Comparison of ENCODE assay signal across 7 cellular contexts in genomic region chr7:147598687-147599086, GRCh38.
DNase-seq lines count a peak whose midpoint lies in the region; FAIRE-seq and TF ChIP-seq lines count a peak whose summit lies in the region.
"Not testable (repeated sequence)": the region's sequence is repeated elsewhere in the genome, so short reads cannot be mapped to it uniquely, and the experiment has no call there.

No MANE protein-coding gene starts in this region.

- not testable (repeated sequence) for H3K9me3 ChIP-seq in MM.1S (replicated peaks; ENCODE audit: insufficient read depth, low read length); OCI-LY3 (ENCODE audit: insufficient read depth, low read length); SK-N-SH; H1 (ENCODE audit: insufficient read depth in 2 of 2, low read depth in 1 of 2, low read length in 1 of 2); neural cell (ENCODE audit: low read length)

- H3K14ac ChIP-seq in H1 (ENCODE audit: insufficient read length) = not testable (repeated sequence)

- TF ChIP-seq CTCF in C4-2B (conservative IDR thresholded peaks at IDR 0.05) (peak; percentile 31), MM.1S (IDR thresholded peaks at IDR 0.05; ENCODE audit: low read length) (0 out of 2 replicates have a peak, but pooled peaks have one; percentile 4), OCI-LY3 (IDR thresholded peaks at IDR 0.05; ENCODE audit: low read depth, low read length) (peak; percentile 4; the same call in 1 of the 2 replicates), SK-N-SH (IDR thresholded peaks at IDR 0.05) (peak; percentile 42), H1 (IDR thresholded peaks at IDR 0.05; ENCODE audit: control extremely low read depth in 1 of 3, insufficient read depth in 1 of 3, low read depth in 1 of 3, low read length in 3 of 3) (peak; percentile 9 to 28 (median 12); a peak in 2 of 4 replicates), neural cell (IDR thresholded peaks at IDR 0.05; ENCODE audit: poor library complexity, severe bottlenecking) (peak; percentile 15), type B pancreatic cell (conservative IDR thresholded peaks at IDR 0.05) (peak; percentile 41)

- H2AFZ ChIP-seq in MM.1S (ENCODE audit: low read length); OCI-LY3 (ENCODE audit: low read depth, low read length); SK-N-SH (ENCODE audit: low read depth); H1 (ENCODE audit: low read length); neural cell (ENCODE audit: low read depth, low read length): not testable (repeated sequence)

- H4K91ac ChIP-seq in H1 (replicated peaks; ENCODE audit: insufficient read length, low read length) = not testable (repeated sequence)

- not testable (repeated sequence) for H4K8ac ChIP-seq in H1 (ENCODE audit: extremely low read depth, insufficient read depth, low read length)

- H3K18ac ChIP-seq in H1 (ENCODE audit: extremely low read depth, low read length) = not testable (repeated sequence)

- H3K27me3 Mint-ChIP-seq in type B pancreatic cell = not testable (repeated sequence)

- H4K5ac ChIP-seq in H1 (ENCODE audit: insufficient read length, low read depth, low read length) = not testable (repeated sequence)

- not testable (repeated sequence) for H3K36me3 ChIP-seq in MM.1S (replicated peaks; ENCODE audit: insufficient read depth, low read length); OCI-LY3 (replicated peaks; ENCODE audit: low read depth, low read length); SK-N-SH (replicated peaks in 1 of 2; ENCODE audit: control insufficient read depth in 1 of 2, insufficient read depth in 2 of 2, low read length in 1 of 2); H1 (ENCODE audit: control insufficient read depth in 2 of 4, insufficient read depth in 4 of 4, low read length in 3 of 4); neural cell (ENCODE audit: insufficient read depth, low read length)

- CTCF ChIA-PET in SK-N-SH (lab: Yijun Ruan, JAX) (interaction anchor here (1.3 to 2.0 kb wide), 3 partner anchors 11 to 44 kb away, joined by 3 to 6 read pairs (median 6); no protein-coding TSS in a partner anchor), H1 (lab: Charles Lee; ENCODE audit: partially characterized antibody) (interaction anchor here (0.7 to 1.7 kb wide), 7 partner anchors 11 to 167 kb away, joined by 3 to 9 read pairs (median 3); no protein-coding TSS in a partner anchor)

- H3K23me2 ChIP-seq in H1 (ENCODE audit: low read depth, low read length) = not testable (repeated sequence)

- H3K79me1 ChIP-seq in H1 (ENCODE audit: low read depth, low read length) = not testable (repeated sequence)

- TF ChIP-seq EP300 in SK-N-SH (IDR thresholded peaks at IDR 0.05; ENCODE audit: borderline replicate concordance in 1 of 2, low read depth in 1 of 2, low read length in 1 of 2); H1 (IDR thresholded peaks at IDR 0.05; ENCODE audit: borderline replicate concordance in 1 of 2, low read depth in 2 of 2, low read length in 2 of 2); neural cell (conservative IDR thresholded peaks at IDR 0.05; ENCODE audit: poor library complexity, severe bottlenecking): not testable (repeated sequence)

- not testable (repeated sequence) for FAIRE-seq in H1 (lab: Jason Lieb, UNC)

- not testable (repeated sequence) for H3K4ac ChIP-seq in H1 (replicated peaks; ENCODE audit: insufficient read length, low read depth, low read length)

- not testable (repeated sequence) for H2BK15ac ChIP-seq in H1 (ENCODE audit: low read length)

- TF ChIP-seq RAD21 in SK-N-SH (IDR thresholded peaks at IDR 0.05; ENCODE audit: low read length); neural cell (conservative IDR thresholded peaks at IDR 0.05): not testable (repeated sequence)
- TF ChIP-seq RAD21 in H1 (IDR thresholded peaks at IDR 0.05 in 1 of 2, conservative IDR thresholded peaks at IDR 0.05 in 1 of 2; ENCODE audit: low read depth in 2 of 2, low read length in 2 of 2) = peak; percentile 22 to 44; a peak in 3 of 4 replicates

- H3K36me3 Mint-ChIP-seq in type B pancreatic cell = not testable (repeated sequence)

- not testable (repeated sequence) for H2BK12ac ChIP-seq in H1 (ENCODE audit: low read depth, low read length)

- H3F3A ChIP-seq in MM.1S (ENCODE audit: insufficient read depth, low read length); SK-N-SH (replicated peaks; ENCODE audit: insufficient read depth); neural cell (ENCODE audit: insufficient read depth, low read length, poor library complexity, severe bottlenecking): not testable (repeated sequence)

- H3K23ac ChIP-seq in H1 (ENCODE audit: insufficient read length) = not testable (repeated sequence)

- not testable (repeated sequence) for H3K4me2 ChIP-seq in MM.1S (ENCODE audit: low read depth, low read length); OCI-LY3 (ENCODE audit: low read length); SK-N-SH; H1 (ENCODE audit: insufficient read depth in 1 of 2, low read depth in 2 of 2, low read length in 2 of 2); neural cell (ENCODE audit: low read length)

- not testable (repeated sequence) for H2BK20ac ChIP-seq in H1 (ENCODE audit: low read length)

- not testable (repeated sequence) for H3K79me2 ChIP-seq in MM.1S (ENCODE audit: low read length); OCI-LY3 (ENCODE audit: low read length); SK-N-SH (ENCODE audit: insufficient read depth); H1 (ENCODE audit: control insufficient read depth in 1 of 2, insufficient read depth in 2 of 2, low read length in 2 of 2); neural cell (replicated peaks; ENCODE audit: insufficient read depth, low read length)

- H2BK5ac ChIP-seq in H1 (ENCODE audit: low read depth, low read length) = not testable (repeated sequence)

- not testable (repeated sequence) for H2BK120ac ChIP-seq in H1 (replicated peaks; ENCODE audit: low read depth, low read length)

- H3K27ac Mint-ChIP-seq in type B pancreatic cell = not testable (repeated sequence)

- H3K9me3 Mint-ChIP-seq in type B pancreatic cell = not testable (repeated sequence)

- not testable (repeated sequence) for H2AK5ac ChIP-seq in H1 (ENCODE audit: low read depth, low read length)

- H3K4me3 ChIP-seq in MM.1S (ENCODE audit: low read length); OCI-LY3 (ENCODE audit: low read length); SK-N-SH (ENCODE audit: low read depth in 2 of 2, low read length in 1 of 2); H1 (ENCODE audit: extremely low read depth in 1 of 4, insufficient read depth in 2 of 4, low read depth in 3 of 4, low read length in 4 of 4); neural cell (ENCODE audit: low read length): not testable (repeated sequence)

- not testable (repeated sequence) for H3K27ac ChIP-seq in C4-2B; MM.1S (ENCODE audit: low read length); OCI-LY3 (ENCODE audit: low read length); SK-N-SH (ENCODE audit: low read depth in 2 of 2, low read length in 1 of 2); H1 (ENCODE audit: low read depth, low read length); neural cell (ENCODE audit: low read length)

- not testable (repeated sequence) for H3K4me1 Mint-ChIP-seq in type B pancreatic cell (ENCODE audit: unreplicated experiment)

- H3K27me3 ChIP-seq in MM.1S (replicated peaks; ENCODE audit: insufficient read depth, low read length); OCI-LY3 (ENCODE audit: low read depth, low read length); SK-N-SH (ENCODE audit: insufficient read depth); H1 (replicated peaks in 1 of 4; ENCODE audit: control insufficient read depth in 3 of 4, extremely low read depth in 1 of 4, insufficient read depth in 3 of 4, low read length in 3 of 4); neural cell (ENCODE audit: insufficient read depth, low read depth, low read length): not testable (repeated sequence)

- POLR2A ChIA-PET in SK-N-SH (lab: Yijun Ruan, JAX); H1 (lab: Charles Lee; ENCODE audit: partially characterized antibody): not testable (repeated sequence)

- H3K56ac ChIP-seq in H1 (replicated peaks; ENCODE audit: insufficient read length, low read depth, low read length) = not testable (repeated sequence)

- not testable (repeated sequence) for H3K4me1 ChIP-seq in MM.1S (ENCODE audit: low read length); OCI-LY3 (ENCODE audit: low read length); SK-N-SH (ENCODE audit: control insufficient read depth in 1 of 2, insufficient read depth in 2 of 2, low read depth in 1 of 2, low read length in 1 of 2); H1 (replicated peaks in 1 of 4; ENCODE audit: control insufficient read depth in 3 of 4, insufficient read depth in 4 of 4, low read length in 3 of 4)

- H4K20me1 ChIP-seq in MM.1S (ENCODE audit: insufficient read depth, low read length); OCI-LY3 (ENCODE audit: insufficient read depth, low read length); SK-N-SH (ENCODE audit: insufficient read depth); H1 (replicated peaks in 1 of 2; ENCODE audit: control insufficient read depth in 1 of 2, insufficient read depth in 2 of 2, low read length in 2 of 2); neural cell (ENCODE audit: insufficient read depth): not testable (repeated sequence)

- H3K9ac ChIP-seq in MM.1S (ENCODE audit: low read length); OCI-LY3 (ENCODE audit: low read length); SK-N-SH; H1 (replicated peaks in 1 of 4; ENCODE audit: extremely low read depth in 1 of 4, low read depth in 3 of 4, low read length in 3 of 4); neural cell (ENCODE audit: low read length): not testable (repeated sequence)

- not testable (repeated sequence) for H3K4me3 Mint-ChIP-seq in type B pancreatic cell

- H3K9me2 ChIP-seq in MM.1S (replicated peaks; ENCODE audit: insufficient read depth, low read length); SK-N-SH; neural cell (ENCODE audit: insufficient read depth, low read length): not testable (repeated sequence)

- TF ChIP-seq POLR2A in H1 (IDR thresholded peaks at IDR 0.05; ENCODE audit: control extremely low read depth in 1 of 2, low read depth in 2 of 2, low read length in 2 of 2) = not testable (repeated sequence)

- 61% methylated on average over 2 of the region's 2 CpGs for WGBS in SK-N-SH (ENCODE audit: low lambda C conversion rate)
- WGBS in H1 (ENCODE audit: extremely low coverage in 1 of 2, insufficient coverage in 1 of 2, insufficient read length in 1 of 2, insufficient replicate concordance in 2 of 2, low coverage in 1 of 2, low lambda C conversion rate in 2 of 2, missing lambda C conversion rate in 1 of 2), 2 experiments = 92% methylated on average over 2 of the region's 2 CpGs; no CpG with 5 or more reads in 1 of the 2 experiments

- not testable (repeated sequence) for DNase-seq in MM.1S; SK-N-SH; H1 (ENCODE audit: low read depth in 1 of 2, low spot score in 2 of 2); type B pancreatic cell (ENCODE audit: extremely low spot score, unreplicated experiment)
